Comparison of ENCODE assay signal across 9 cellular contexts in the genomic region with DNA sequence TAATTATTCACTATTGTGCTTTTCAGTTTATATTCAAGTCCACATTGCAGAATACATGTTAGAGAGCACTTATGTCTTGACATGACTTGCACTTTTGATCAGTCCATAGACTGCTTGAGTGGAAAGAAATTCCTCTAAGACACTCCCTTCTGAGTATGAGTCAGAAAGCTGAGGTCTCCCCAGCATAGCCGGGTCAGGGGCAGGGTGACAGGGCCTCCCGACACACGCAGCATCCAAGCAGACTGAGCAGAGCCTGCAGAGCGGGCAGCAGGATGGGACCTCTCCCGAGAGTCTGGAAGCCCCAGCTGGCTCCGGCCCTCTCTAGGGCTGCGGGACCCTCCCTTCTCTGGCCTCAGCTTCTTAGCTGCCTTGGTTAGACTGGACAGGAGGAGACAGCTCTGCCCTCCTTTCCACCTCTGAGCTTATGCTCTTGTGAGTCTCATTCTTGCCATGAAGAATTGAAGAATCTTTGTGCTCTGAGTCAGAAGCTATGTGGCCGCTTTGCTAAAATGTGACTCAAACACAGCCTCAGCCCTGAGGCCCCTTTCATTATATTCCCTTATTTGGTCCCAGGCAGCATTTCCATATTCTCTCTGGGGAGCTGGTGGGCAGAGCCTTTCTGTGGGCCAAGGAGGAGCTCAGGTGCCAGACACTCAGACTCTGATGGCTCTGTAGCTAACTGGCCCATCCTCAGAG. TPM values are rescaled to one million over a fixed set of nuclear protein-coding genes. Genes with fewer than 3 reads are reported as not detected.
DNase-seq lines count a peak whose midpoint lies in the region; ATAC-seq and TF ChIP-seq lines count a peak whose summit lies in the region.
"Had no signal": no experiment of that assay in that cellular context is flagged by ENCODE, and none has a peak within 500 bp of the region (broad histone marks: within the 10 kb centered on the region; RNA-seq: fewer than 3 reads in every experiment).

No MANE protein-coding gene starts in this region.

- ATAC-seq in T-helper 17 cell (no peak), HG03196 (IDR thresholded peaks at IDR 0.05; ENCODE audit: unreplicated experiment) (no peak), GM19452 (IDR thresholded peaks at IDR 0.05; ENCODE audit: unreplicated experiment) (no peak)

- peaks cover 54% of the 10 kb centered on the region for H3K4me1 Mint-ChIP-seq in brain
- peaks cover 44% of the 10 kb centered on the region for H3K4me1 Mint-ChIP-seq in mesothelial cell of epicardium
- H3K4me1 Mint-ChIP-seq in T-helper 17 cell: peaks cover 17% of the 10 kb centered on the region

- H3K27me3 ChIP-seq in HUES64 (ENCODE audit: insufficient read depth, low read length): no peaks in the 10 kb centered on the region

- no peak for TF ChIP-seq CTCF in brain (conservative IDR thresholded peaks at IDR 0.05)
- TF ChIP-seq CTCF in mesothelial cell of epicardium (IDR thresholded peaks at IDR 0.05; ENCODE audit: unreplicated experiment): no peak

- H3K9me3 ChIP-seq in HUES64 (ENCODE audit: insufficient read depth, low read depth, low read length): no peaks in the 10 kb centered on the region
- H3K9me3 ChIP-seq in T-helper 17 cell (ENCODE audit: control insufficient read depth, low read length, poor library complexity, severe bottlenecking): no peaks in the 10 kb centered on the region

- H3K36me3 Mint-ChIP-seq in brain (no peaks in the 10 kb centered on the region), mesothelial cell of epicardium (no peaks in the 10 kb centered on the region), T-helper 17 cell (ENCODE audit: low read depth) (peaks cover 5% of the 10 kb centered on the region)

- DNase-seq in COLO829 (ENCODE audit: low spot score) (peak; percentile 91), mesothelial cell of epicardium (ENCODE audit: low spot score in 2 of 2, unreplicated experiment in 2 of 2) (no peak), T-helper 17 cell (no peak), NCI-H1436 treated with DMSO at 0.1 percent for 48 hours (lab: John Stamatoyannopoulos, UW) (no peak)

- peaks cover 0 to 4% (median 0%) of the 10 kb centered on the region in 5 experiments for H3K9me3 Mint-ChIP-seq in brain
- no peaks in the 10 kb centered on the region for H3K9me3 Mint-ChIP-seq in mesothelial cell of epicardium

- H3K4me3 ChIP-seq in HUES64 (ENCODE audit: low read length): no peak overlapping the region

- H3K4me1 ChIP-seq in HUES64 (ENCODE audit: insufficient read depth, low read length): peaks cover 21% of the 10 kb centered on the region

- H3K27ac Mint-ChIP-seq in brain (peak overlapping the region in 4 of 5 experiments; percentile 87 to 95 (median 92)), mesothelial cell of epicardium (peak overlapping the region; percentile 97), T-helper 17 cell (no peak overlapping the region)

- WGBS in HUES64: 51% methylated on average over 8 of the region's 8 CpGs

- no peaks in the 10 kb centered on the region for H3K36me3 ChIP-seq in HUES64 (ENCODE audit: insufficient read depth, low read length)

- H3K4me3 Mint-ChIP-seq in brain (peak overlapping the region in 3 of 5 experiments; percentile 26 to 60 (median 26)), mesothelial cell of epicardium (no peak overlapping the region), T-helper 17 cell (no peak overlapping the region)

- H3K27me3 Mint-ChIP-seq in brain (no peaks in the 10 kb centered on the region), mesothelial cell of epicardium (ENCODE audit: low read depth) (no peaks in the 10 kb centered on the region), T-helper 17 cell (peaks cover 8% of the 10 kb centered on the region)

- H3K27ac ChIP-seq in HUES64 (ENCODE audit: low read depth, low read length): peak overlapping the region; percentile 84
- H3K27ac ChIP-seq: HL-60 had no signal

- peak overlapping the region; percentile 65; the same call in 1 of the 2 replicates for H3K9ac ChIP-seq in HUES64 (ENCODE audit: low read depth, low read length)

RNA-seq across cellular contexts. Expression of a gene that starts 11.2 kb away (rescaled TPM):
- 26.0 TPM for polyA plus RNA-seq in HUES64 (2013, experiment 1 of 2)
- 34.6 TPM for polyA plus RNA-seq in HUES64 (2013, experiment 2 of 2)
- polyA plus RNA-seq in brain (ENCODE audit: insufficient read depth, low read depth, low replicate concordance): 69.0 TPM
- total RNA-seq in mesothelial cell of epicardium: 136 to 151 TPM (median 146 TPM) in 3 replicates
- total RNA-seq in T-helper 17 cell: 100 to 1,000 TPM; 218 to 220 TPM

RNA-seq across cellular contexts. Expression of a gene that starts 35.6 kb away (rescaled TPM):
- 0.35 TPM for polyA plus RNA-seq in HUES64 (2013, experiment 1 of 2)
- not detected for polyA plus RNA-seq in HUES64 (2013, experiment 2 of 2)
- 0.61 TPM for polyA plus RNA-seq in brain (ENCODE audit: insufficient read depth, low read depth, low replicate concordance)
- total RNA-seq in mesothelial cell of epicardium (0.40 to 0.63 TPM in 2 of 3 replicates, not detected in the other), T-helper 17 cell (under 1 TPM; 0.60 to 0.91 TPM)

Comparison
In these comparisons a context has a peak if more than half of its experiments do, and no peak if none do; other contexts are left out.
1. H3K4me3 Mint-ChIP-seq: peak in brain (3 of 5); none in mesothelial cell of epicardium (single experiment) and T-helper 17 cell (single experiment).